Comparison of ENCODE assay signal across 7 cellular contexts in the genomic region with DNA sequence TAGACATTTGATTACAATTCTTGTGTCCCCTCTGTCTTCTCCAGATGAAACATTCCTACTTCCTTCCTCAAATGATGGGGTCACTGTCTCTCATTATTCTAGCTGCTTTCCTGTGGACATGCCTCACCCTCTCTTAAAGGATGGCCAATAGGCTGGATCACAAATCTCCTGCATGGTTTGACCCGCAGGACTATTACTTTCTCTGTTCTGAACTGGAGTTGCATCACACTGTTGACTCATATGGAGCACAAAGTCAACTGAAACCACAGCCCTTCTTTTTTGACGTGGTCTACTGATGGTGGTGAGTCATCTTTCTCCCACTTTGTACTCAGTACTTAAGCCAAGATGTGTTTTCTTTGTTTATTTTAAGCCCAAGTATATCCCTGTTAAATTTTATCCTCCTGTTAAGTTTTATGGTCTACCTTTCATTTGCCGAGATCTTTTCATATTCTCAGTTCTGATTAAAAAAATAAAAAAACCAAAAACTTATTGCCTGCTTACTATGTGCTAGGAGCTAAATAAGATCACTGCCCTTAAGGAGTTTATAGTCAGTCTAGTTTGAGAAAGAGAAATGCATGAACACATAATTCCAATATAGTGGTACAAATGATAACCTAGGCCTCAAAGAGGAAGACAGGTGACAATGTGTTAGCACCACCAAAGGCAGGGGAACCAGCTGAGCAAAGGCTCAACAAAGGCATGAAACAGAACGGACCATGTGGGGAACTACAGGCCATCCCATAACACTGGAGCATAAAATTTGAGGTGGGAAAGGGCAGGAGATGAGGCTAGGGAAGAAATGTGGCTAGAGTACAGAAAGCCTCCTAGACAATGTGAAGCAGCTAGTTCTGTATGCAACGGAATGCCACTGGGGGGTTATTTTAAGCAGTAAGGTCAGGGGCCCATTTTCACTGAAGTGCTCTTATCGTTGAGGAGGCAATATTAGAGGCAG.
DNase-seq lines count a peak whose midpoint lies in the region; ATAC-seq, FAIRE-seq and TF ChIP-seq lines count a peak whose summit lies in the region.

No MANE protein-coding gene starts in this region.

- peaks cover 24% of the 10 kb centered on the region for H3K4me1 Mint-ChIP-seq in activated CD4-positive, alpha-beta T cell treated with anti-CD3 and anti-CD28 coated beads, Interleukin-2, amount 10 ng/mL, durations not matched to agents 24 days and 14 days

- intact Hi-C loops in activated CD4-positive, alpha-beta T cell treated with anti-CD3 and anti-CD28 coated beads, Interleukin-2, amount 10 ng/mL, durations not matched to agents 24 days and 14 days (cut with micrococcal nuclease), result loop anchor here (1.0 to 10.0 kb wide), 5 partner anchors 93 to 481 kb away; partner anchors contain the start of gene DYNC2LI1

- H3K4me3 Mint-ChIP-seq in activated CD4-positive, alpha-beta T cell treated with anti-CD3 and anti-CD28 coated beads, Interleukin-2, amount 10 ng/mL, durations not matched to agents 24 days and 14 days, result peak overlapping the region; percentile 49

- peaks cover under 1% of the 10 kb centered on the region for H3K9me3 Mint-ChIP-seq in activated CD4-positive, alpha-beta T cell treated with anti-CD3 and anti-CD28 coated beads, Interleukin-2, amount 10 ng/mL, durations not matched to agents 24 days and 14 days

- TF ChIP-seq POLR2A in GM12891 (IDR thresholded peaks at IDR 0.05; ENCODE audit: low read depth, low read length), result no peak

- TF ChIP-seq EP300 in Ishikawa (IDR thresholded peaks at IDR 0.05; ENCODE audit: borderline replicate concordance), result no peak

- ATAC-seq in GM21737 (IDR thresholded peaks at IDR 0.05; ENCODE audit: unreplicated experiment), result peak; percentile 98

- peak overlapping the region; percentile 76 for H3K27ac Mint-ChIP-seq in activated CD4-positive, alpha-beta T cell treated with anti-CD3 and anti-CD28 coated beads, Interleukin-2, amount 10 ng/mL, durations not matched to agents 24 days and 14 days

- no peak for TF ChIP-seq RAD21 in Ishikawa (IDR thresholded peaks at IDR 0.05; ENCODE audit: low read depth)

- peak; percentile 93 for FAIRE-seq in GM12891 (lab: Jason Lieb, UNC)

- peak; percentile 53 for DNase-seq in GM12891 (ENCODE audit: insufficient read length, low spot score)
- peak; percentile 88 for DNase-seq in activated CD4-positive, alpha-beta T cell treated with anti-CD3 and anti-CD28 coated beads, Interleukin-2, amount 10 ng/mL, durations not matched to agents 24 days and 14 days
- peak; percentile 100 for DNase-seq in fibroblast of peridontal ligament (ENCODE audit: extremely low read depth)
- peak; percentile 100 for DNase-seq in renal cortical epithelial cell (ENCODE audit: low read depth)
- DNase-seq in NCI-H146 treated with DMSO at 0.1 percent for 48 hours (lab: John Stamatoyannopoulos, UW; ENCODE audit: unreplicated experiment), result no peak

- H3K27me3 Mint-ChIP-seq in activated CD4-positive, alpha-beta T cell treated with anti-CD3 and anti-CD28 coated beads, Interleukin-2, amount 10 ng/mL, durations not matched to agents 24 days and 14 days, result no peaks in the 10 kb centered on the region

- peaks cover 43% of the 10 kb centered on the region for H3K36me3 Mint-ChIP-seq in activated CD4-positive, alpha-beta T cell treated with anti-CD3 and anti-CD28 coated beads, Interleukin-2, amount 10 ng/mL, durations not matched to agents 24 days and 14 days (ENCODE audit: low read depth)

TF ChIP-seq in GM12891, 5 proteins besides CTCF, POLR2A, EP300 and RAD21:
- TF ChIP-seq TAF1 (IDR thresholded peaks at IDR 0.05; ENCODE audit: low read depth, low read length), result no peak
- peak; percentile 27 for TF ChIP-seq PAX5 (IDR thresholded peaks at IDR 0.05; ENCODE audit: insufficient read depth, low read length, severe bottlenecking)
- TF ChIP-seq SPI1 (IDR thresholded peaks at IDR 0.05; ENCODE audit: low read depth, low read length), result no peak
- no peak for TF ChIP-seq POU2F2 (IDR thresholded peaks at IDR 0.05; ENCODE audit: low read depth, low read length)
- no peak for TF ChIP-seq POLR2AphosphoS5 (IDR thresholded peaks at IDR 0.05; ENCODE audit: low read depth, low read length)

TF ChIP-seq in Ishikawa, 13 proteins besides CTCF, POLR2A, EP300 and RAD21:
- peak; percentile 91 for TF ChIP-seq CEBPB (IDR thresholded peaks at IDR 0.05)
- no peak for TF ChIP-seq REST (IDR thresholded peaks at IDR 0.05; ENCODE audit: low read depth)
- TF ChIP-seq, protein P1, sequence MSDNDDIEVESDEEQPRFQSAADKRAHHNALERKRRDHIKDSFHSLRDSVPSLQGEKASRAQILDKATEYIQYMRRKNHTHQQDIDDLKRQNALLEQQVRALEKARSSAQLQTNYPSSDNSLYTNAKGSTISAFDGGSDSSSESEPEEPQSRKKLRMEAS (IDR thresholded peaks at IDR 0.05), result peak; percentile 20; the same call in 1 of the 2 replicates
